8 cellular contexts compared by ENCODE assay signal in genomic region chr17:42578282-42578869, GRCh38. TPM values are rescaled to one million over a fixed set of nuclear protein-coding genes. Genes with fewer than 3 reads are reported as not detected.
A peak's percentile ranks its signal among the peaks of the same experiment; 100 is the strongest.
DNase-seq lines count a peak whose midpoint lies in the region; ATAC-seq and TF ChIP-seq lines count a peak whose summit lies in the region.

No MANE protein-coding gene starts in this region.

- peak overlapping the region; percentile 99 for H3K27ac Mint-ChIP-seq in activated naive CD8-positive, alpha-beta T cell
- peak overlapping the region; percentile 91 for H3K27ac Mint-ChIP-seq in glutamatergic neuron (ENCODE audit: unreplicated experiment)

- no peak for TF ChIP-seq EP300 in upper lobe of left lung (IDR thresholded peaks at IDR 0.05)

- WGBS in upper lobe of left lung, 2 donors, result 0 to 1% methylated on average over 19 to 20 of the region's 20 CpGs

- no peaks in the 10 kb centered on the region for H3K27me3 Mint-ChIP-seq in activated naive CD8-positive, alpha-beta T cell
- H3K27me3 Mint-ChIP-seq in glutamatergic neuron (ENCODE audit: unreplicated experiment), result peaks cover 8% of the 10 kb centered on the region

- H3K27me3 ChIP-seq in SJSA1 (replicated peaks) (no peaks in the 10 kb centered on the region), upper lobe of left lung (no peaks in the 10 kb centered on the region)

- H3K4me3 ChIP-seq in SJSA1 (peak overlapping the region; percentile 67), upper lobe of left lung (peak overlapping the region; percentile 27 to 71 (median 62))

- H3K36me3 Mint-ChIP-seq in activated naive CD8-positive, alpha-beta T cell, result peaks cover 1% of the 10 kb centered on the region
- H3K36me3 Mint-ChIP-seq in glutamatergic neuron (ENCODE audit: unreplicated experiment), result peaks cover 2% of the 10 kb centered on the region

- TF ChIP-seq CTCF in glutamatergic neuron (IDR thresholded peaks at IDR 0.05; ENCODE audit: partially characterized antibody, unreplicated experiment) (peak; percentile 66), upper lobe of left lung (IDR thresholded peaks at IDR 0.05) (peak; percentile 48 to 78 (median 68))

- H3K4me3 Mint-ChIP-seq in activated naive CD8-positive, alpha-beta T cell, result peak overlapping the region; percentile 100
- H3K4me3 Mint-ChIP-seq in glutamatergic neuron (ENCODE audit: unreplicated experiment), result peak overlapping the region; percentile 100

- H3K36me3 ChIP-seq in SJSA1, result peaks cover 67% of the 10 kb centered on the region
- H3K36me3 ChIP-seq in upper lobe of left lung, result peaks cover 31 to 62% (median 47%) of the 10 kb centered on the region in 4 donors

- H3K9me3 Mint-ChIP-seq in activated naive CD8-positive, alpha-beta T cell (ENCODE audit: low read depth), result no peaks in the 10 kb centered on the region
- peaks cover 11% of the 10 kb centered on the region for H3K9me3 Mint-ChIP-seq in glutamatergic neuron (ENCODE audit: unreplicated experiment)

- H3K27ac ChIP-seq in SJSA1 (no peak overlapping the region), upper lobe of left lung (peak overlapping the region; percentile 85 to 91 (median 88))

- H3K4me1 ChIP-seq in SJSA1 (replicated peaks), result peaks cover 13% of the 10 kb centered on the region
- peaks cover 16 to 23% (median 18%) of the 10 kb centered on the region in 4 donors for H3K4me1 ChIP-seq in upper lobe of left lung

- no peaks in the 10 kb centered on the region for H3K9me3 ChIP-seq in SJSA1 (replicated peaks)
- no peaks in the 10 kb centered on the region for H3K9me3 ChIP-seq in upper lobe of left lung

- peak; percentile 84 to 90 for ATAC-seq in upper lobe of left lung (ENCODE audit: low FRiP score in 2 of 2)

- no peak for TF ChIP-seq POLR2A in upper lobe of left lung (IDR thresholded peaks at IDR 0.05)

- peak; percentile 67 for DNase-seq in Daoy (ENCODE audit: low read depth)
- peak; percentile 57 for DNase-seq in HCEC 1CT
- peak; percentile 83 for DNase-seq in MV-4-11 (lab: John Stamatoyannopoulos, UW)
- DNase-seq in SJSA1 (ENCODE audit: low read depth in 1 of 2, low spot score in 2 of 2), result peak; percentile 71 to 80
- DNase-seq in glutamatergic neuron, result peak; percentile 85
- peak; percentile 30 for DNase-seq in occipital lobe (lab: John Stamatoyannopoulos, UW)
- peak in 1 of 2 donors; percentile 75 for DNase-seq in upper lobe of left lung

- H3K4me1 Mint-ChIP-seq in activated naive CD8-positive, alpha-beta T cell (ENCODE audit: low read depth), result peaks cover 27% of the 10 kb centered on the region
- peaks cover 2% of the 10 kb centered on the region for H3K4me1 Mint-ChIP-seq in glutamatergic neuron (ENCODE audit: low read depth, unreplicated experiment)

RNA-seq across cellular contexts. Expression of gene PSMC3IP, which starts 0.8 kb away (rescaled TPM):
- 17.4 and 32.3 TPM in 2 replicates for total RNA-seq in Daoy (2014; rRNA removed; shearing (Covaris generic))
- 18.4 and 22.3 TPM in 2 replicates for total RNA-seq in SJSA1 (2014; rRNA removed; shearing (Covaris generic))
- total RNA-seq in glutamatergic neuron (ENCODE audit: unreplicated experiment) (12.0 TPM), occipital lobe (6.6 TPM), upper lobe of left lung (1 to 10 TPM in 5 of 6 donors, not detected in 1; 1.9 to 6.8 (median 3.8) TPM)

RNA-seq across cellular contexts. Expression of gene MLX, which starts 11.5 kb away (rescaled TPM):
- 8.5 and 16.2 TPM in 2 replicates for total RNA-seq in Daoy (2014; rRNA removed; shearing (Covaris generic))
- total RNA-seq in SJSA1 (2014; rRNA removed; shearing (Covaris generic)), result 20.1 and 35.0 TPM in 2 replicates
- total RNA-seq in glutamatergic neuron (ENCODE audit: unreplicated experiment) (62.5 TPM), occipital lobe (25.1 TPM), upper lobe of left lung (100 to 1,000 TPM in 1 of 6 donors, 10 to 100 TPM in 5; 61.8 to 104 (median 83.5) TPM)

RNA-seq across cellular contexts. Expression of gene COASY, which starts 16.4 kb away (rescaled TPM):
- 18.6 and 19.6 TPM in 2 replicates for total RNA-seq in Daoy (2014; rRNA removed; shearing (Covaris generic))
- 10.2 and 15.4 TPM in 2 replicates for total RNA-seq in SJSA1 (2014; rRNA removed; shearing (Covaris generic))
- 57.4 TPM for total RNA-seq in glutamatergic neuron (ENCODE audit: unreplicated experiment)
- total RNA-seq in occipital lobe, result 3.6 TPM
- total RNA-seq in upper lobe of left lung, result 10 to 100 TPM; 34.7 to 71.1 (median 51.4) TPM

RNA-seq across cellular contexts. Expression of gene HSD17B1, which starts 25.7 kb away (rescaled TPM):
- under 0.01 and 0.09 TPM in 2 replicates for total RNA-seq in Daoy (2014; rRNA removed; shearing (Covaris generic))
- 0.13 and 1.5 TPM in 2 replicates for total RNA-seq in SJSA1 (2014; rRNA removed; shearing (Covaris generic))
- total RNA-seq in glutamatergic neuron (ENCODE audit: unreplicated experiment), result 4.1 TPM
- 0.62 TPM for total RNA-seq in occipital lobe
- total RNA-seq in upper lobe of left lung, result 1 to 10 TPM in 5 of 6 donors, not detected in 1; 1.3 to 6.3 (median 1.7) TPM

RNA-seq across cellular contexts. Expression of gene RETREG3, which starts 30.8 kb away (rescaled TPM):
- 16.3 and 22.1 TPM in 2 replicates for total RNA-seq in Daoy (2014; rRNA removed; shearing (Covaris generic))
- total RNA-seq in SJSA1 (2014; rRNA removed; shearing (Covaris generic)), result 27.0 and 30.4 TPM in 2 replicates
- total RNA-seq in glutamatergic neuron (ENCODE audit: unreplicated experiment), result 88.2 TPM
- 54.9 TPM for total RNA-seq in occipital lobe
- total RNA-seq in upper lobe of left lung, result 10 to 100 TPM; 47.1 to 89.7 (median 59.9) TPM
